Comparison of ENCODE assay signal across 9 cellular contexts in the genomic region with DNA sequence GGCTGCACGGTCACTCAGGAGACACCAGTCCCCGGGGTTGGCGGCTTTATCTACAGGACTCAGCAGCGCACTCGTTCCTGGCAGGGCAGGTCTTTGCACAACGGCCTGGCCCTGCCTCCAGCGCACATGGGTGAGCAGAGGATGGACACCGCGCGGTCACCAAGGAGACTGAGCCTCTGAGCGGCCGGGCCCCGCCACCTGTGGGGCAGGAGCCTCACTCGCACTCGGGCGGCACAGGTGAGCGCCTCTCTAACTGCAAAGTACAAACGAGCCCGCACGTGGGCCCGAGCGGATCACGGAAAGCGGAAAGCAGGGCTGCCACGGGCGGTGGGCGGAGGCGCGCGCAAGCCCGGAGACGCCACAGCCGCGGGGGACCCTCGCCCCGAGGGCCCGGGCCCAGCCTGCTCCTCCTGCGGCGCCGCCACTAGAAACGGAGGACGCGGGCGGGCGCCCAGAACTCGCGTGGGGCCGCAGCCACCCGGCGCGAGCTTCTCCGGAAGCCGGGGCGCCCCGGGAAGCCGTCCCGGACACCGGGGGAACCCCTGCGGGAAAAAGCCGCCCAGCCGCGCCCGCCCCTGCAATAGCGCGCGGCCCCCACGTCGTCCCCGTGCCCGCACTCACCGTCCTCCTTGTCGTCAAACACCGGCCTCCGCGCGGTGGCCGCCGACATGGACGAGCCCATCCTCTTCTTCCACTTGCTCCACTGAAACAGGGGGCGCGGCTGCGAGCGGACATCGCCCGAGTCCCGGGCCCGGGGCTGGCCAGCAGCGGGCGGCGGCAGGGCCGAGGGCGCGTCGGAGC. TPM values are rescaled to one million over a fixed set of nuclear protein-coding genes. Genes with fewer than 3 reads are reported as not detected.
DNase-seq lines count a peak whose midpoint lies in the region; ATAC-seq and TF ChIP-seq lines count a peak whose summit lies in the region.
"Had no signal": no experiment of that assay in that cellular context is flagged by ENCODE, and none has a peak within 500 bp of the region (broad histone marks: within the 10 kb centered on the region; RNA-seq: fewer than 3 reads in every experiment).

No MANE protein-coding gene starts in this region.

- TF ChIP-seq CTCF in endodermal cell (conservative IDR thresholded peaks at IDR 0.05) (no peak), upper lobe of right lung (IDR thresholded peaks at IDR 0.05) (no peak)

- peak overlapping the region; percentile 79 to 91 (median 84) for H3K4me3 Mint-ChIP-seq in CD4-positive, alpha-beta memory T cell
- H3K4me3 Mint-ChIP-seq in IgD-negative memory B cell (peak overlapping the region; percentile 80 to 93 (median 86)), endodermal cell (peak overlapping the region; percentile 66)
- H3K4me3 Mint-ChIP-seq in activated CD4-positive, alpha-beta memory T cell treated with anti-CD3 and anti-CD28 coated beads, Interleukin-2, amount 10 ng/mL, durations not matched to agents 7 days and 5 days = peak overlapping the region; percentile 74
- H3K4me3 Mint-ChIP-seq in naive thymus-derived CD4-positive, alpha-beta T cell = peak overlapping the region; percentile 83 to 93 (median 86)

- H3K36me3 ChIP-seq in CD4-positive, alpha-beta memory T cell (ENCODE audit: insufficient read depth, low read length) = no peaks in the 10 kb centered on the region
- no peaks in the 10 kb centered on the region for H3K36me3 ChIP-seq in endodermal cell (ENCODE audit: control insufficient read depth, insufficient read depth, low read length)
- H3K36me3 ChIP-seq in naive thymus-derived CD4-positive, alpha-beta T cell (ENCODE audit: control insufficient read depth in 2 of 3, insufficient read depth in 3 of 3, low read length in 3 of 3) = peaks cover 0 to 2% (median 0%) of the 10 kb centered on the region in 3 experiments
- no peaks in the 10 kb centered on the region for H3K36me3 ChIP-seq in upper lobe of right lung

- POLR2A ChIA-PET in CD4-positive, alpha-beta memory T cell (lab: Charles Lee; ENCODE audit: partially characterized antibody) = interaction anchor here (1.0 kb wide), 1 partner anchor 24 kb away, joined by 4 read pairs; the partner anchor contains the start of gene LRRC27
- POLR2A ChIA-PET in activated CD4-positive, alpha-beta memory T cell treated with anti-CD3 and anti-CD28 coated beads, Interleukin-2, amount 10 ng/mL, durations not matched to agents 7 days and 5 days (lab: Charles Lee) = interaction anchor here (1.0 kb wide), 1 partner anchor 25 kb away, joined by 3 read pairs; the partner anchor contains the start of gene LRRC27
- POLR2A ChIA-PET in naive thymus-derived CD4-positive, alpha-beta T cell (lab: Charles Lee) = no interaction called here

- H3K27ac ChIP-seq in CD4-positive, alpha-beta memory T cell (ENCODE audit: low read depth, low read length) = no peak overlapping the region
- H3K27ac ChIP-seq in endodermal cell (ENCODE audit: low read depth, low read length) (no peak overlapping the region), upper lobe of right lung (no peak overlapping the region)
- H3K27ac ChIP-seq in naive thymus-derived CD4-positive, alpha-beta T cell (ENCODE audit: low read depth, low read length) = peak overlapping the region; percentile 12
- H3K27ac ChIP-seq: KMS-11 had no signal

- H3K4me1 Mint-ChIP-seq in CD4-positive, alpha-beta memory T cell = peaks cover 2 to 8% (median 6%) of the 10 kb centered on the region in 4 donors
- H3K4me1 Mint-ChIP-seq in IgD-negative memory B cell = peaks cover 3 to 9% (median 8%) of the 10 kb centered on the region in 3 donors
- H3K4me1 Mint-ChIP-seq in activated CD4-positive, alpha-beta memory T cell treated with anti-CD3 and anti-CD28 coated beads, Interleukin-2, amount 10 ng/mL, durations not matched to agents 7 days and 5 days = peaks cover 10% of the 10 kb centered on the region
- H3K4me1 Mint-ChIP-seq in endodermal cell = peaks cover 1% of the 10 kb centered on the region
- H3K4me1 Mint-ChIP-seq in naive thymus-derived CD4-positive, alpha-beta T cell = peaks cover 0 to 20% (median 12%) of the 10 kb centered on the region in 7 donors

- peak; percentile 34 to 59 (median 43) for DNase-seq in CD4-positive, alpha-beta memory T cell
- DNase-seq in activated CD4-positive, alpha-beta memory T cell treated with anti-CD3 and anti-CD28 coated beads, Interleukin-2, amount 10 ng/mL, durations not matched to agents 7 days and 5 days = peak; percentile 41
- peak; percentile 79 for DNase-seq in endodermal cell
- peak; percentile 28 to 54 (median 47) for DNase-seq in naive thymus-derived CD4-positive, alpha-beta T cell
- peak; percentile 88 for DNase-seq in upper lobe of right lung

- peaks cover 0 to 2% of the 10 kb centered on the region in 2 donors for H3K36me3 Mint-ChIP-seq in CD4-positive, alpha-beta memory T cell
- H3K36me3 Mint-ChIP-seq in IgD-negative memory B cell (no peaks in the 10 kb centered on the region), endodermal cell (ENCODE audit: low read depth) (peaks cover 8% of the 10 kb centered on the region)
- H3K36me3 Mint-ChIP-seq in activated CD4-positive, alpha-beta memory T cell treated with anti-CD3 and anti-CD28 coated beads, Interleukin-2, amount 10 ng/mL, durations not matched to agents 7 days and 5 days (ENCODE audit: low read depth) = no peaks in the 10 kb centered on the region
- H3K36me3 Mint-ChIP-seq in naive thymus-derived CD4-positive, alpha-beta T cell = no peaks in the 10 kb centered on the region

- 10 to 17% methylated on average over 37 to 94 of the region's 94 CpGs for WGBS in endodermal cell (ENCODE audit: insufficient coverage in 1 of 2, insufficient read length in 1 of 2), 2 experiments

- intact Hi-C loops in CD4-positive, alpha-beta memory T cell (cut with micrococcal nuclease) = loop anchor here (2.0 to 5.0 kb wide), 4 partner anchors 45 to 150 kb away; no protein-coding TSS in a partner anchor
- intact Hi-C loops in naive thymus-derived CD4-positive, alpha-beta T cell (cut with micrococcal nuclease) = loop anchor here (1.0 to 10.0 kb wide), 7 partner anchors 58 to 1050 kb away; partner anchors contain the start of genes TUBGCP2 (in 2 of the 2), ZNF511 (in 2 of the 2), FUOM (in 1 of the 2) and PPP2R2D (in 1 of the 2)
- intact Hi-C loops in upper lobe of right lung (cut with DNase I) = no loop called here

- no peak overlapping the region for H3K9ac ChIP-seq in endodermal cell (ENCODE audit: extremely low read depth, low read length, poor library complexity, severe bottlenecking)
- H3K9ac ChIP-seq: KMS-11 had no signal

- H3K4me3 ChIP-seq in CD4-positive, alpha-beta memory T cell (ENCODE audit: low read length in 2 of 2) = peak overlapping the region in 1 of 2 donors; percentile 45
- no peak overlapping the region for H3K4me3 ChIP-seq in endodermal cell (ENCODE audit: low read length)
- peak overlapping the region; percentile 47 for H3K4me3 ChIP-seq in naive thymus-derived CD4-positive, alpha-beta T cell (ENCODE audit: low read length)
- H3K4me3 ChIP-seq in upper lobe of right lung = peak overlapping the region; percentile 95

- no peaks in the 10 kb centered on the region for H3K9me3 ChIP-seq in CD4-positive, alpha-beta memory T cell (ENCODE audit: control insufficient read depth in 1 of 2, low read length in 2 of 2)
- peaks cover 14% of the 10 kb centered on the region for H3K9me3 ChIP-seq in endodermal cell (ENCODE audit: control insufficient read depth, low read length)
- H3K9me3 ChIP-seq in naive thymus-derived CD4-positive, alpha-beta T cell (ENCODE audit: control insufficient read depth in 2 of 3, low read length in 3 of 3) = no peaks in the 10 kb centered on the region
- no peaks in the 10 kb centered on the region for H3K9me3 ChIP-seq in upper lobe of right lung

- H3K27ac Mint-ChIP-seq in CD4-positive, alpha-beta memory T cell = peak overlapping the region in 3 of 7 donors; percentile 50 to 73 (median 62)
- H3K27ac Mint-ChIP-seq in IgD-negative memory B cell (peak overlapping the region in 1 of 3 donors; percentile 91), endodermal cell (no peak overlapping the region)
- no peak overlapping the region for H3K27ac Mint-ChIP-seq in activated CD4-positive, alpha-beta memory T cell treated with anti-CD3 and anti-CD28 coated beads, Interleukin-2, amount 10 ng/mL, durations not matched to agents 7 days and 5 days
- H3K27ac Mint-ChIP-seq in naive thymus-derived CD4-positive, alpha-beta T cell = peak overlapping the region in 3 of 9 donors; percentile 32 to 77 (median 75)

- CTCF ChIA-PET in CD4-positive, alpha-beta memory T cell (lab: Charles Lee; ENCODE audit: partially characterized antibody) = no interaction called here
- CTCF ChIA-PET in activated CD4-positive, alpha-beta memory T cell treated with anti-CD3 and anti-CD28 coated beads, Interleukin-2, amount 10 ng/mL, durations not matched to agents 7 days and 5 days (lab: Charles Lee) = interaction anchor here (0.6 kb wide), 1 partner anchor 46 kb away, joined by 3 read pairs; no protein-coding TSS in a partner anchor
- CTCF ChIA-PET in naive thymus-derived CD4-positive, alpha-beta T cell (lab: Charles Lee) = no interaction called here

- peaks cover 1 to 3% of the 10 kb centered on the region in 2 donors for H3K27me3 Mint-ChIP-seq in CD4-positive, alpha-beta memory T cell
- H3K27me3 Mint-ChIP-seq in IgD-negative memory B cell (peaks cover 29% of the 10 kb centered on the region), endodermal cell (ENCODE audit: insufficient read depth) (peaks cover 75% of the 10 kb centered on the region)
- peaks cover 33% of the 10 kb centered on the region for H3K27me3 Mint-ChIP-seq in activated CD4-positive, alpha-beta memory T cell treated with anti-CD3 and anti-CD28 coated beads, Interleukin-2, amount 10 ng/mL, durations not matched to agents 7 days and 5 days
- peaks cover 0 to 46% (median 0%) of the 10 kb centered on the region in 5 donors for H3K27me3 Mint-ChIP-seq in naive thymus-derived CD4-positive, alpha-beta T cell

- no peaks in the 10 kb centered on the region for H3K27me3 ChIP-seq in CD4-positive, alpha-beta memory T cell (ENCODE audit: insufficient read depth, low read length)
- H3K27me3 ChIP-seq in endodermal cell (ENCODE audit: control insufficient read depth, insufficient read depth, low read length, poor library complexity, severe bottlenecking) (peaks cover 59% of the 10 kb centered on the region), upper lobe of right lung (no peaks in the 10 kb centered on the region)
- no peaks in the 10 kb centered on the region for H3K27me3 ChIP-seq in naive thymus-derived CD4-positive, alpha-beta T cell (ENCODE audit: control insufficient read depth in 2 of 2, insufficient read depth in 2 of 2, low read length in 2 of 2)

- no peaks in the 10 kb centered on the region for H3K9me3 Mint-ChIP-seq in CD4-positive, alpha-beta memory T cell
- no peaks in the 10 kb centered on the region for H3K9me3 Mint-ChIP-seq in IgD-negative memory B cell
- H3K9me3 Mint-ChIP-seq in activated CD4-positive, alpha-beta memory T cell treated with anti-CD3 and anti-CD28 coated beads, Interleukin-2, amount 10 ng/mL, durations not matched to agents 7 days and 5 days = no peaks in the 10 kb centered on the region
- peaks cover 17% of the 10 kb centered on the region for H3K9me3 Mint-ChIP-seq in endodermal cell
- peaks cover 0 to 2% (median 0%) of the 10 kb centered on the region in 11 donors for H3K9me3 Mint-ChIP-seq in naive thymus-derived CD4-positive, alpha-beta T cell

- peak; percentile 13 for ATAC-seq in GM21423 (IDR thresholded peaks at IDR 0.05; ENCODE audit: unreplicated experiment)
- ATAC-seq in naive thymus-derived CD4-positive, alpha-beta T cell = peak; percentile 3
- ATAC-seq in upper lobe of right lung = peak; percentile 50
- no peak for ATAC-seq in HG03045 (IDR thresholded peaks at IDR 0.05; ENCODE audit: unreplicated experiment)

- peaks cover 15% of the 10 kb centered on the region for H3K4me1 ChIP-seq in CD4-positive, alpha-beta memory T cell (ENCODE audit: insufficient read depth, low read length)
- H3K4me1 ChIP-seq in endodermal cell (ENCODE audit: control insufficient read depth, insufficient read depth, low read length) (no peaks in the 10 kb centered on the region), upper lobe of right lung (peaks cover 13% of the 10 kb centered on the region)
- H3K4me1 ChIP-seq in naive thymus-derived CD4-positive, alpha-beta T cell (ENCODE audit: control insufficient read depth in 2 of 2, insufficient read depth in 2 of 2, low read length in 2 of 2) = peaks cover 4 to 6% of the 10 kb centered on the region in 2 donors

RNA-seq across cellular contexts. Expression of gene STK32C, which starts 0.6 kb away (rescaled TPM):
- 10 to 100 TPM; 12.8 to 14.7 TPM for total RNA-seq in CD4-positive, alpha-beta memory T cell
- 1 to 10 TPM; 7.5 to 8.5 TPM for polyA plus RNA-seq in CD4-positive, alpha-beta memory T cell
- 4.0 TPM for polyA plus RNA-seq in IgD-negative memory B cell
- total RNA-seq in activated CD4-positive, alpha-beta memory T cell treated with anti-CD3 and anti-CD28 coated beads, Interleukin-2, amount 10 ng/mL, durations not matched to agents 7 days and 5 days = 10 to 100 TPM; 17.4 to 18.2 TPM
- 1 to 10 TPM; 8.4 to 9.9 TPM for total RNA-seq in endodermal cell
- polyA plus RNA-seq in endodermal cell (2013, experiment 1 of 2) = 20.9 TPM
- polyA plus RNA-seq in endodermal cell (2013, experiment 2 of 2) = 18.8 TPM
- 10 to 100 TPM in 4 of 5 experiments, 1 to 10 TPM in 1; 8.7 to 19.4 (median 12.0) TPM for total RNA-seq in naive thymus-derived CD4-positive, alpha-beta T cell
- polyA plus RNA-seq in naive thymus-derived CD4-positive, alpha-beta T cell = 1 to 10 TPM; 4.6 to 7.2 TPM
- 13.2 TPM for total RNA-seq in upper lobe of right lung

RNA-seq across cellular contexts. Expression of gene LRRC27, which starts 24.8 kb away (rescaled TPM):
- 1 to 10 TPM; 3.7 to 3.8 TPM for total RNA-seq in CD4-positive, alpha-beta memory T cell
- 1 to 10 TPM in 1 of 2 donors, under 1 TPM in 1; 0.90 to 2.3 TPM for polyA plus RNA-seq in CD4-positive, alpha-beta memory T cell
- polyA plus RNA-seq in IgD-negative memory B cell = 14.5 TPM
- total RNA-seq in activated CD4-positive, alpha-beta memory T cell treated with anti-CD3 and anti-CD28 coated beads, Interleukin-2, amount 10 ng/mL, durations not matched to agents 7 days and 5 days = 1 to 10 TPM; 3.3 to 3.9 TPM
- total RNA-seq in endodermal cell = 10 to 100 TPM; 10.3 to 14.6 TPM
- 12.8 TPM for polyA plus RNA-seq in endodermal cell (2013, experiment 1 of 2)
- polyA plus RNA-seq in endodermal cell (2013, experiment 2 of 2) = 12.3 TPM
- total RNA-seq in naive thymus-derived CD4-positive, alpha-beta T cell = 10 to 100 TPM in 1 of 5 experiments, 1 to 10 TPM in 4; 3.4 to 10.8 (median 7.1) TPM
- polyA plus RNA-seq in naive thymus-derived CD4-positive, alpha-beta T cell = 1 to 10 TPM; 1.8 to 4.9 TPM
- total RNA-seq in upper lobe of right lung = 6.3 TPM
